Comparison of ENCODE assay signal across 11 cellular contexts in genomic region chr4:26864904-26865303, GRCh38. TPM values are rescaled to one million over a fixed set of nuclear protein-coding genes. Genes with fewer than 3 reads are reported as not detected.
DNase-seq lines count a peak whose midpoint lies in the region; ATAC-seq and TF ChIP-seq lines count a peak whose summit lies in the region.
"Had no signal": no experiment of that assay in that cellular context is flagged by ENCODE, and none has a peak within 500 bp of the region (broad histone marks: within the 10 kb centered on the region; RNA-seq: fewer than 3 reads in every experiment).

No MANE protein-coding gene starts in this region.

- H3K9me3 Mint-ChIP-seq in natural killer cell treated with Interleukin-12 subunit alpha and Interleukin-12 subunit beta and Interleukin-15 and Interleukin-18, amount 100 ng/mL, for 72 hours: no peaks in the 10 kb centered on the region

- H3K36me3 Mint-ChIP-seq in natural killer cell treated with Interleukin-12 subunit alpha and Interleukin-12 subunit beta and Interleukin-15 and Interleukin-18, amount 100 ng/mL, for 72 hours: peaks cover 7% of the 10 kb centered on the region

- H3K9me3 ChIP-seq in BLaER1 (peaks cover 2% of the 10 kb centered on the region; the same call in 1 of the 2 replicates), adrenal gland (replicated peaks in 1 of 3) (no peaks in the 10 kb centered on the region)

- no peak for TF ChIP-seq CTCF in adrenal gland (IDR thresholded peaks at IDR 0.05)
- no peak for TF ChIP-seq CTCF in GM13977 (IDR thresholded peaks at IDR 0.05; ENCODE audit: extremely low read depth, insufficient read depth, missing control alignments)

- peaks cover 66% of the 10 kb centered on the region for H3K4me1 ChIP-seq in BLaER1
- H3K4me1 ChIP-seq in adrenal gland (replicated peaks in 1 of 2): peaks cover 8 to 60% of the 10 kb centered on the region in 2 donors

- H3K4me3 ChIP-seq in BLaER1 (no peak overlapping the region; the same call in 1 of the 2 replicates), adrenal gland (no peak overlapping the region)

- H3K36me3 ChIP-seq in BLaER1 (peaks cover 12% of the 10 kb centered on the region; the same call in 1 of the 2 replicates), adrenal gland (replicated peaks in 1 of 2) (no peaks in the 10 kb centered on the region)

- no peak overlapping the region for H3K9ac ChIP-seq in BLaER1

- DNase-seq in HT-29 (ENCODE audit: low spot score) (peak; percentile 35), adrenal gland (no peak), KG1 (lab: John Stamatoyannopoulos, UW) (no peak), DMS153 (lab: John Stamatoyannopoulos, UW) (no peak), GM13977 (ENCODE audit: low spot score) (no peak)
- DNase-seq in natural killer cell treated with Interleukin-12 subunit alpha and Interleukin-12 subunit beta and Interleukin-15 and Interleukin-18, amount 100 ng/mL, for 72 hours (ENCODE audit: low spot score): no peak
- DNase-seq: NCI-H510A; SHP77; stimulated activated CD4-positive, alpha-beta T cell treated with anti-CD3 and anti-CD28 coated beads, Interleukin-15, amount 100 ng/mL, for 24 hours had no signal

- no peak for TF ChIP-seq POLR2A in adrenal gland (IDR thresholded peaks at IDR 0.05)

- H3K27ac ChIP-seq in BLaER1 (no peak overlapping the region), adrenal gland (peak overlapping the region in 3 of 5 donors; percentile 10 to 64 (median 17))

- H3K4me3 Mint-ChIP-seq in natural killer cell treated with Interleukin-12 subunit alpha and Interleukin-12 subunit beta and Interleukin-15 and Interleukin-18, amount 100 ng/mL, for 72 hours: peak overlapping the region; percentile 48

- H3K4me2 ChIP-seq in BLaER1: peak overlapping the region; percentile 86

- in situ Hi-C loops in GM13977 (cut with MboI; ENCODE audit: low pct_unique_long_range_greater_than_20kb, low sequenced_read_pairs, unreplicated experiment): no loop called here

- peak overlapping the region; percentile 27 to 34 for H3K27ac Mint-ChIP-seq in natural killer cell treated with Interleukin-12 subunit alpha and Interleukin-12 subunit beta and Interleukin-15 and Interleukin-18, amount 100 ng/mL, for 72 hours

- WGBS in adrenal gland, 4 donors: 66 to 76% (median 74%) methylated on average over 3 of the region's 3 CpGs

- no peaks in the 10 kb centered on the region for H3K27me3 Mint-ChIP-seq in natural killer cell treated with Interleukin-12 subunit alpha and Interleukin-12 subunit beta and Interleukin-15 and Interleukin-18, amount 100 ng/mL, for 72 hours

- intact Hi-C loops in adrenal gland (cut with DNase I): loop anchor here (5.0 to 10.0 kb wide), 2 partner anchors 120 to 142 kb away; no protein-coding TSS in a partner anchor

- peaks cover 56 to 72% of the 10 kb centered on the region in 2 donors for H3K4me1 Mint-ChIP-seq in natural killer cell treated with Interleukin-12 subunit alpha and Interleukin-12 subunit beta and Interleukin-15 and Interleukin-18, amount 100 ng/mL, for 72 hours (ENCODE audit: low read depth in 2 of 2)

- H4K20me1 ChIP-seq in BLaER1: peaks cover 64% of the 10 kb centered on the region

- ATAC-seq in natural killer cell treated with Interleukin-12 subunit alpha and Interleukin-12 subunit beta and Interleukin-15 and Interleukin-18, amount 100 ng/mL, for 72 hours: no peak
- no peak for ATAC-seq in GM19452 (IDR thresholded peaks at IDR 0.05; ENCODE audit: unreplicated experiment)

- no peaks in the 10 kb centered on the region for H3K27me3 ChIP-seq in BLaER1
- no peaks in the 10 kb centered on the region for H3K27me3 ChIP-seq in adrenal gland

RNA-seq across cellular contexts. Expression of gene STIM2, which starts 4.3 kb away (rescaled TPM):
- total RNA-seq in HT-29 (2014; rRNA removed; shearing (Covaris generic)): 24.3 and 27.9 TPM in 2 replicates
- total RNA-seq in adrenal gland: 10 to 100 TPM in 7 of 8 donors, 1 to 10 TPM in 1; 7.5 to 21.4 (median 17.3) TPM
- polyA plus RNA-seq in adrenal gland: 10 to 100 TPM; 11.0 to 12.7 (median 11.7) TPM
- total RNA-seq in natural killer cell treated with Interleukin-12 subunit alpha and Interleukin-12 subunit beta and Interleukin-15 and Interleukin-18, amount 100 ng/mL, for 72 hours: 10 to 100 TPM; 55.5 to 57.9 TPM
